In the genomic region with DNA sequence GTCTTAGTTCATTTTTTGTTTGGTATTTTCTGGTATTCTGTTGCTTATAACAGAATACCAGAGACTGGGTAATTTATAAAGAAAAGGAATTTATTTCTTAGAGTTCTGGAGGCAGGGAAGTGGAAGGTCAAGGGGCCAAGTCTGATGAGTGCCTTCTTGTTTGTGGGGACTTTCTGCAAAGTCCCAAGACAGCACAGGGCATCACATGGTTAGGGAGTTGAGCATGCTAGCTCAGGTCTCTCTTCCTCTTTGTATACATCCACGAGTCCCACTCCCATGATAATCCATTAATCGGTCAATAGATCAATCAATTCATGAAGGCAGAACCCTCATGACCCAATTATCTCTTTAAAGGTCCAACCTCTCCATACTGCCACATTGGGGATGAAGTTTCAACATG, we compare ENCODE assay signal across 35 cellular contexts.
"Had no signal": no experiment of that assay in that cellular context is flagged by ENCODE, and none has a peak within 500 bp of the region (broad histone marks: within the 10 kb centered on the region; RNA-seq: fewer than 3 reads in every experiment).

No MANE protein-coding gene starts in this region.

- H3K4me3 ChIP-seq: adrenal gland, body of pancreas, breast epithelium had no signal

- ATAC-seq: activated CD8-positive, alpha-beta T cell treated with anti-CD3 and anti-CD28 coated beads for 36 hours; activated naive CD4-positive, alpha-beta T cell treated with anti-CD3 and anti-CD28 coated beads, Interleukin-2, amount 50 U/mL, for 72 hours; activated T-cell treated with anti-CD3 and anti-CD28 coated beads, Interleukin-2, amount 50 U/mL, for 4 hours; activated T-cell treated with anti-CD3 and anti-CD28 coated beads, Interleukin-2, amount 50 U/mL, for 72 hours; activated T-helper 17 cell treated with anti-CD3 and anti-CD28 coated beads, Interleukin-2, amount 50 U/mL, for 72 hours; body of pancreas had no signal

- H3K36me3 Mint-ChIP-seq: activated CD4-positive, alpha-beta memory T cell treated with anti-CD3 and anti-CD28 coated beads for 36 hours; activated naive CD4-positive, alpha-beta T cell treated with anti-CD3 and anti-CD28 coated beads, Interleukin-2, amount 50 U/mL, for 72 hours; activated naive CD8-positive, alpha-beta T cell treated with anti-CD3 and anti-CD28 coated beads for 36 hours had no signal

- H3K4me3 Mint-ChIP-seq: activated B cell treated with CpG ODN at 0.5 μM for 24 hours; activated CD4-positive, alpha-beta memory T cell treated with anti-CD3 and anti-CD28 coated beads for 36 hours; activated CD4-positive, alpha-beta T cell treated with anti-CD3 and anti-CD28 coated beads, Interleukin-2, amount 10 ng/mL, durations not matched to agents 24 days and 14 days; activated CD8-positive, alpha-beta T cell treated with anti-CD3 and anti-CD28 coated beads for 36 hours; activated naive CD4-positive, alpha-beta T cell treated with anti-CD3 and anti-CD28 coated beads for 36 hours; activated naive CD8-positive, alpha-beta T cell treated with anti-CD3 and anti-CD28 coated beads for 36 hours; activated T-cell treated with anti-CD3 and anti-CD28 coated beads, Interleukin-2, amount 50 U/mL, for 4 hours; activated T-cell treated with anti-CD3 and anti-CD28 coated beads, Interleukin-2, amount 50 U/mL, for 72 hours; activated T-helper 1 cell treated with anti-CD3 and anti-CD28 coated beads, Interleukin-12 subunit alpha, Interleukin-12 subunit beta, Interleukin-2, Interleukin-4 antibody, amounts not matched to agents 30 ng/mL and 10 ng/mL and 1 ng/mL, durations not matched to agents 14 hours and 24 hours and 36 hours; activated T-helper 17 cell treated with anti-CD3 and anti-CD28 coated beads, Interleukin-2, amount 50 U/mL, for 72 hours; T-helper 1 cell treated with Interleukin-12 subunit alpha and Interleukin-12 subunit beta and Interleukin-4 antibody, amounts not matched to agents 30 μg/mL and 1 μg/mL, for 36 hours; T-helper 2 cell treated with Interferon-gamma antibody and Interleukin-4, amounts not matched to agents 5 μg/mL and 100 μg/mL, for 36 hours had no signal

- H3K4me1 Mint-ChIP-seq: activated CD4-positive, alpha-beta T cell treated with anti-CD3 and anti-CD28 coated beads, Interleukin-2, amount 10 ng/mL, durations not matched to agents 24 days and 14 days; activated naive CD8-positive, alpha-beta T cell treated with anti-CD3 and anti-CD28 coated beads for 36 hours; activated T-helper 17 cell treated with anti-CD3 and anti-CD28 coated beads, Interleukin-2, amount 50 U/mL, for 72 hours had no signal

- DNase-seq: activated B cell treated with CpG ODN at 0.5 μM for 24 hours; activated CD4-positive, alpha-beta memory T cell treated with anti-CD3 and anti-CD28 coated beads for 36 hours; activated CD4-positive, alpha-beta T cell treated with anti-CD3 and anti-CD28 coated beads for 4 hours; activated CD4-positive, alpha-beta T cell treated with anti-CD3 and anti-CD28 coated beads, Interleukin-2, amount 10 ng/mL, durations not matched to agents 24 days and 14 days; activated CD4-positive, alpha-beta T cell treated with anti-CD3 and anti-CD28 coated beads, Interleukin-2, amount 50 U/mL, for 1 hour; activated CD4-positive, alpha-beta T cell treated with anti-CD3 and anti-CD28 coated beads, Interleukin-2, amount 50 U/mL, for 4 hours; activated CD4-positive, CD25-positive, alpha-beta regulatory T cell treated with anti-CD3 and anti-CD28 coated beads, Interleukin-2, amount 50 U/mL, for 72 hours; activated CD8-positive, alpha-beta memory T cell treated with anti-CD3 and anti-CD28 coated beads, Interleukin-2, amount 50 U/mL, for 4 hours; activated CD8-positive, alpha-beta T cell treated with anti-CD3 and anti-CD28 coated beads for 36 hours; activated effector memory CD4-positive, alpha-beta T cell treated with anti-CD3 and anti-CD28 coated beads, Interleukin-2, amount 50 U/mL, for 16 hours; activated gamma-delta T cell treated with Interleukin-2 at 50 U/mL for 16 hours; activated naive CD4-positive, alpha-beta T cell; activated naive CD4-positive, alpha-beta T cell treated with anti-CD3 and anti-CD28 coated beads for 36 hours; activated naive CD4-positive, alpha-beta T cell treated with anti-CD3 and anti-CD28 coated beads, Interleukin-2, amount 50 U/mL, for 16 hours; activated naive CD8-positive, alpha-beta T cell treated with anti-CD3 and anti-CD28 coated beads for 36 hours; activated T-cell treated with anti-CD3 and anti-CD28 coated beads for 4 hours; activated T-cell treated with anti-CD3 and anti-CD28 coated beads, Interleukin-2, amount 50 U/mL, for 1 hour; activated T-cell treated with anti-CD3 and anti-CD28 coated beads, Interleukin-2, amount 50 U/mL, for 4 hours; activated T-cell treated with anti-CD3 and anti-CD28 coated beads, Interleukin-2, amount 50 U/mL, for 72 hours; adrenal gland; amniotic stem cell; aorta; body of pancreas; brain microvascular endothelial cell; central memory CD4-positive, alpha-beta T cell; T-helper 1 cell; T-helper 2 cell; T-helper 9 cell had no signal

- H3K27ac ChIP-seq: body of pancreas, brain microvascular endothelial cell, breast epithelium, VCaP had no signal

- H3K27ac Mint-ChIP-seq: activated B cell treated with CpG ODN at 0.5 μM for 24 hours; activated CD4-positive, alpha-beta memory T cell treated with anti-CD3 and anti-CD28 coated beads for 36 hours; activated CD4-positive, alpha-beta T cell treated with anti-CD3 and anti-CD28 coated beads, Interleukin-2, amount 10 ng/mL, durations not matched to agents 24 days and 14 days; activated CD8-positive, alpha-beta T cell treated with anti-CD3 and anti-CD28 coated beads for 36 hours; activated naive CD4-positive, alpha-beta T cell treated with anti-CD3 and anti-CD28 coated beads for 36 hours; activated naive CD4-positive, alpha-beta T cell treated with anti-CD3 and anti-CD28 coated beads, Interleukin-2, amount 50 U/mL, for 72 hours; activated naive CD8-positive, alpha-beta T cell treated with anti-CD3 and anti-CD28 coated beads for 36 hours; activated T-cell treated with anti-CD3 and anti-CD28 coated beads, Interleukin-2, amount 50 U/mL, for 72 hours; activated T-helper 1 cell treated with anti-CD3 and anti-CD28 coated beads, Interleukin-12 subunit alpha, Interleukin-12 subunit beta, Interleukin-2, Interleukin-4 antibody, amounts not matched to agents 30 ng/mL and 10 ng/mL and 1 ng/mL, durations not matched to agents 14 hours and 24 hours and 36 hours; activated T-helper 17 cell treated with anti-CD3 and anti-CD28 coated beads, Interleukin-2, amount 50 U/mL, for 72 hours; T-helper 1 cell treated with Interleukin-12 subunit alpha and Interleukin-12 subunit beta and Interleukin-4 antibody, amounts not matched to agents 30 μg/mL and 1 μg/mL, for 36 hours; T-helper 2 cell treated with Interferon-gamma antibody and Interleukin-4, amounts not matched to agents 5 μg/mL and 100 μg/mL, for 36 hours had no signal

- H3K4me1 ChIP-seq: adrenal gland, body of pancreas, breast epithelium had no signal

- H3K9me3 ChIP-seq: adrenal gland, body of pancreas, breast epithelium had no signal

- H3K9me3 Mint-ChIP-seq: activated B cell treated with CpG ODN at 0.5 μM for 24 hours; activated CD4-positive, alpha-beta memory T cell treated with anti-CD3 and anti-CD28 coated beads for 36 hours; activated CD4-positive, alpha-beta T cell treated with anti-CD3 and anti-CD28 coated beads, Interleukin-2, amount 10 ng/mL, durations not matched to agents 24 days and 14 days; activated CD8-positive, alpha-beta T cell treated with anti-CD3 and anti-CD28 coated beads for 36 hours; activated naive CD4-positive, alpha-beta T cell treated with anti-CD3 and anti-CD28 coated beads for 36 hours; activated naive CD4-positive, alpha-beta T cell treated with anti-CD3 and anti-CD28 coated beads, Interleukin-2, amount 50 U/mL, for 72 hours; activated naive CD8-positive, alpha-beta T cell treated with anti-CD3 and anti-CD28 coated beads for 36 hours; activated T-cell treated with anti-CD3 and anti-CD28 coated beads, Interleukin-2, amount 50 U/mL, for 4 hours; activated T-cell treated with anti-CD3 and anti-CD28 coated beads, Interleukin-2, amount 50 U/mL, for 72 hours; activated T-helper 1 cell treated with anti-CD3 and anti-CD28 coated beads, Interleukin-12 subunit alpha, Interleukin-12 subunit beta, Interleukin-2, Interleukin-4 antibody, amounts not matched to agents 30 ng/mL and 10 ng/mL and 1 ng/mL, durations not matched to agents 14 hours and 24 hours and 36 hours; activated T-helper 17 cell treated with anti-CD3 and anti-CD28 coated beads, Interleukin-2, amount 50 U/mL, for 72 hours; T-helper 1 cell treated with Interleukin-12 subunit alpha and Interleukin-12 subunit beta and Interleukin-4 antibody, amounts not matched to agents 30 μg/mL and 1 μg/mL, for 36 hours; T-helper 2 cell treated with Interferon-gamma antibody and Interleukin-4, amounts not matched to agents 5 μg/mL and 100 μg/mL, for 36 hours had no signal

- H3K36me3 ChIP-seq: breast epithelium had no signal

- H3K27me3 Mint-ChIP-seq: activated B cell treated with CpG ODN at 0.5 μM for 24 hours had no signal

- H3K27me3 ChIP-seq: adrenal gland, body of pancreas, brain microvascular endothelial cell had no signal
